1 cellular context compared by ENCODE assay signal in genomic region chr12:69952890-69953289, GRCh38.
TF ChIP-seq lines count a peak whose summit lies in the region.

No MANE protein-coding gene starts in this region.

TF ChIP-seq in GM23338, 12 proteins besides CTCF, POLR2A, EP300 and RAD21 (continued from another document):
- no peak for TF ChIP-seq ZNF462 (CRISPR knock-in tag; IDR thresholded peaks at IDR 0.05)
- no peak for TF ChIP-seq STAT1 (IDR thresholded peaks at IDR 0.05; ENCODE audit: unreplicated experiment)
- no peak for TF ChIP-seq CREB1 (CRISPR knock-in tag; IDR thresholded peaks at IDR 0.05; ENCODE audit: low read depth)
